ENCODE assay signal across 8 cellular contexts in genomic region chr1:181424786-181425403, GRCh38. TPM values are rescaled to one million over a fixed set of nuclear protein-coding genes. Genes with fewer than 3 reads are reported as not detected.
A peak's percentile ranks its signal among the peaks of the same experiment; 100 is the strongest.
DNase-seq lines count a peak whose midpoint lies in the region; ATAC-seq lines count a peak whose summit lies in the region.

No MANE protein-coding gene starts in this region.

- no peak overlapping the region for H3K27ac ChIP-seq in mesendoderm (ENCODE audit: low read depth, low read length)

- no peak overlapping the region for H4K8ac ChIP-seq in mesendoderm (ENCODE audit: low read depth, low read length)

- H3K27me3 ChIP-seq in mesendoderm (ENCODE audit: insufficient read depth, low read length, poor library complexity) = no peaks in the 10 kb centered on the region

- WGBS in mesendoderm (ENCODE audit: extremely low coverage, insufficient coverage, low lambda C conversion rate) = no CpG with 5 or more reads among the region's 16 CpGs

- no peaks in the 10 kb centered on the region for H3K36me3 ChIP-seq in mesendoderm (ENCODE audit: control insufficient read depth, insufficient read depth, low read length)

- no peaks in the 10 kb centered on the region for H3K4me1 ChIP-seq in mesendoderm (ENCODE audit: control insufficient read depth, low read depth, low read length)

- H3K79me1 ChIP-seq in mesendoderm (ENCODE audit: low read length) = no peaks in the 10 kb centered on the region

- no peak overlapping the region for H2AK5ac ChIP-seq in mesendoderm (ENCODE audit: low read length)

- H3K23ac ChIP-seq in mesendoderm (ENCODE audit: low read length) = no peak overlapping the region

- no peak overlapping the region for H3K4me2 ChIP-seq in mesendoderm (ENCODE audit: low read length)

- H3K4me1 Mint-ChIP-seq in activated CD8-positive, alpha-beta T cell treated with anti-CD3 and anti-CD28 coated beads, Interleukin-2, amount 10 ng/mL, durations not matched to agents 7 days and 5 days (ENCODE audit: low read depth) = peaks cover 12% of the 10 kb centered on the region
- peaks cover 0 to 3% of the 10 kb centered on the region in 2 donors for H3K4me1 Mint-ChIP-seq in effector memory CD8-positive, alpha-beta T cell (ENCODE audit: low read depth in 2 of 2)

- ATAC-seq in activated CD8-positive, alpha-beta T cell treated with anti-CD3 and anti-CD28 coated beads, Interleukin-2, amount 10 ng/mL, durations not matched to agents 7 days and 5 days = peak; percentile 70
- ATAC-seq in effector memory CD8-positive, alpha-beta T cell (replicated peaks) = no peak
- ATAC-seq in HG03097 (IDR thresholded peaks at IDR 0.05; ENCODE audit: low FRiP score, unreplicated experiment) = no peak

- no peak overlapping the region for H3K4ac ChIP-seq in mesendoderm (ENCODE audit: low read depth, low read length)

- peaks cover 12% of the 10 kb centered on the region for H3K27me3 Mint-ChIP-seq in activated CD8-positive, alpha-beta T cell treated with anti-CD3 and anti-CD28 coated beads, Interleukin-2, amount 10 ng/mL, durations not matched to agents 7 days and 5 days (ENCODE audit: low read depth)
- H3K27me3 Mint-ChIP-seq in effector memory CD8-positive, alpha-beta T cell = peaks cover 44 to 46% of the 10 kb centered on the region in 2 donors

- no peak overlapping the region for H2BK15ac ChIP-seq in mesendoderm (replicated peaks; ENCODE audit: low read depth)

- no peaks in the 10 kb centered on the region for H3K9me3 Mint-ChIP-seq in activated CD8-positive, alpha-beta T cell treated with anti-CD3 and anti-CD28 coated beads, Interleukin-2, amount 10 ng/mL, durations not matched to agents 7 days and 5 days (ENCODE audit: insufficient read depth)
- H3K9me3 Mint-ChIP-seq in effector memory CD8-positive, alpha-beta T cell = no peaks in the 10 kb centered on the region

- H2BK5ac ChIP-seq in mesendoderm (ENCODE audit: low read length) = no peak overlapping the region

- H3K4me3 Mint-ChIP-seq in activated CD8-positive, alpha-beta T cell treated with anti-CD3 and anti-CD28 coated beads, Interleukin-2, amount 10 ng/mL, durations not matched to agents 7 days and 5 days = peak overlapping the region; percentile 17
- peak overlapping the region in 1 of 2 donors; percentile 11 for H3K4me3 Mint-ChIP-seq in effector memory CD8-positive, alpha-beta T cell

- POLR2A ChIA-PET in activated CD8-positive, alpha-beta T cell treated with anti-CD3 and anti-CD28 coated beads, Interleukin-2, amount 10 ng/mL, durations not matched to agents 7 days and 5 days (lab: Charles Lee) = interaction anchor here (0.6 to 1.2 kb wide), 2 partner anchors 28 to 52 kb away, joined by 3 read pairs; no protein-coding TSS in a partner anchor

- peak; percentile 82 for DNase-seq in ELR (ENCODE audit: low read depth)
- DNase-seq in HK-2 (ENCODE audit: unreplicated experiment) = peak; percentile 83
- peak; percentile 77 for DNase-seq in NCI-H82 treated with DMSO at 0.1 percent for 48 hours (lab: John Stamatoyannopoulos, UW; ENCODE audit: unreplicated experiment)
- DNase-seq in activated CD8-positive, alpha-beta T cell treated with anti-CD3 and anti-CD28 coated beads, Interleukin-2, amount 10 ng/mL, durations not matched to agents 7 days and 5 days = peak; percentile 86
- peak; percentile 25 to 63 (median 34) for DNase-seq in effector memory CD8-positive, alpha-beta T cell
- peak; percentile 90 for DNase-seq in mesendoderm
- DNase-seq in stimulated activated CD8-positive, alpha-beta memory T cell treated with anti-CD3 and anti-CD28 coated beads, Interleukin-4, amount 100 ng/mL, for 1 hour (ENCODE audit: low read depth in 2 of 2, low spot score in 1 of 2) = peak; percentile 53 to 56

- no peak overlapping the region for H3K9ac ChIP-seq in mesendoderm (ENCODE audit: low read length)

- no peak overlapping the region for H4K5ac ChIP-seq in mesendoderm (ENCODE audit: low read length)

- no peaks in the 10 kb centered on the region for H3K36me3 Mint-ChIP-seq in activated CD8-positive, alpha-beta T cell treated with anti-CD3 and anti-CD28 coated beads, Interleukin-2, amount 10 ng/mL, durations not matched to agents 7 days and 5 days (ENCODE audit: low read depth)
- H3K36me3 Mint-ChIP-seq in effector memory CD8-positive, alpha-beta T cell (ENCODE audit: insufficient read depth) = no peaks in the 10 kb centered on the region

- CTCF ChIA-PET in activated CD8-positive, alpha-beta T cell treated with anti-CD3 and anti-CD28 coated beads, Interleukin-2, amount 10 ng/mL, durations not matched to agents 7 days and 5 days (lab: Charles Lee) = interaction anchor here (0.6 to 6.5 kb wide), 37 partner anchors 8 to 1615 kb away, joined by 3 to 139 read pairs (median 4); no protein-coding TSS in a partner anchor

- peak overlapping the region; percentile 31 for H3K27ac Mint-ChIP-seq in activated CD8-positive, alpha-beta T cell treated with anti-CD3 and anti-CD28 coated beads, Interleukin-2, amount 10 ng/mL, durations not matched to agents 7 days and 5 days
- H3K27ac Mint-ChIP-seq in effector memory CD8-positive, alpha-beta T cell = no peak overlapping the region

- H3K56ac ChIP-seq in mesendoderm (ENCODE audit: low read length) = no peak overlapping the region

- no peaks in the 10 kb centered on the region for H3K79me2 ChIP-seq in mesendoderm (ENCODE audit: control insufficient read depth, insufficient read depth, low read length)

- H2BK120ac ChIP-seq in mesendoderm (ENCODE audit: low read depth, low read length) = no peak overlapping the region

- H3K4me3 ChIP-seq in mesendoderm (ENCODE audit: low read length) = no peak overlapping the region

- no peak overlapping the region for H3K18ac ChIP-seq in mesendoderm (ENCODE audit: low read length)

RNA-seq across cellular contexts. Expression of gene CACNA1E, which starts 58.4 kb away (rescaled TPM):
- under 1 TPM in 1 of 2 experiments, not detected in 1; 0.08 TPM for total RNA-seq in activated CD8-positive, alpha-beta T cell treated with anti-CD3 and anti-CD28 coated beads, Interleukin-2, amount 10 ng/mL, durations not matched to agents 7 days and 5 days
- polyA plus RNA-seq in mesendoderm (2013, experiment 1 of 2) = 0.06 TPM
- 0.03 TPM for polyA plus RNA-seq in mesendoderm (2013, experiment 2 of 2)

Comparison
In these comparisons a context has a peak if more than half of its experiments do, and no peak if none do; other contexts are left out.
1. DNase-seq: peak in every context shown above with its lines; median percentile 90 in mesendoderm; 86 in activated CD8-positive, alpha-beta T cell treated with anti-CD3 and anti-CD28 coated beads, Interleukin-2, amount 10 ng/mL, durations not matched to agents 7 days and 5 days; 83 in HK-2; 82 in ELR; 77 in NCI-H82 treated with DMSO at 0.1 percent for 48 hours; 54 in stimulated activated CD8-positive, alpha-beta memory T cell treated with anti-CD3 and anti-CD28 coated beads, Interleukin-4, amount 100 ng/mL, for 1 hour; 34 in effector memory CD8-positive, alpha-beta T cell.